In genomic region chr6:98835149-98836024, GRCh38 we compare ENCODE assay signal across 8 cellular contexts.
DNase-seq lines count a peak whose midpoint lies in the region; ATAC-seq lines count a peak whose summit lies in the region.

No MANE protein-coding gene starts in this region.

- DNase-seq in ELF-1 (ENCODE audit: low read depth, low spot score): peak; percentile 59
- DNase-seq in posterior cingulate gyrus: peak in 9 of 10 donors; percentile 10 to 89 (median 37)
- DNase-seq in NCI-H446 treated with DMSO at 0.1 percent for 48 hours (lab: John Stamatoyannopoulos, UW): no peak
- DNase-seq in hippocampal formation (lab: John Stamatoyannopoulos, UW): no peak
- DNase-seq in SHP77 treated with DMSO at 0.1 percent for 48 hours (lab: John Stamatoyannopoulos, UW): no peak

- no peak for ATAC-seq in GM21526 (IDR thresholded peaks at IDR 0.05; ENCODE audit: low FRiP score, unreplicated experiment)

- H3K36me3 ChIP-seq in KOPT-K1 (ENCODE audit: insufficient read depth, low read length): no peaks in the 10 kb centered on the region

- intact Hi-C loops in posterior cingulate gyrus (cut with DNase I): loop anchor here (5.0 kb wide), 1 partner anchor 1393 kb away; no protein-coding TSS in a partner anchor

- H3K27ac ChIP-seq in KOPT-K1 (ENCODE audit: low read depth, low read length, poor library complexity, severe bottlenecking): peak overlapping the region; percentile 49
- peak overlapping the region; percentile 77 for H3K27ac ChIP-seq in cingulate gyrus (ENCODE audit: low read depth, low read length)

- no peaks in the 10 kb centered on the region for H3K9me3 ChIP-seq in KOPT-K1 (ENCODE audit: insufficient read depth, low read length, poor library complexity, severe bottlenecking)

Comparison
In these comparisons a context has a peak if more than half of its experiments do, and no peak if none do; other contexts are left out.
1. DNase-seq: peak in ELF-1 (single experiment) and posterior cingulate gyrus (9 of 10); none in NCI-H446 treated with DMSO at 0.1 percent for 48 hours (single experiment), hippocampal formation (0 of 2) and SHP77 treated with DMSO at 0.1 percent for 48 hours (single experiment).